ENCODE assay signal across 17 cellular contexts in genomic region chr13:28358673-28359072, GRCh38.
"Had no signal": no experiment of that assay in that cellular context is flagged by ENCODE, and none has a peak within 500 bp of the region (broad histone marks: within the 10 kb centered on the region; RNA-seq: fewer than 3 reads in every experiment).

No MANE protein-coding gene starts in this region.

- DNase-seq: activated CD4-positive, alpha-beta T cell treated with anti-CD3 and anti-CD28 coated beads, Interleukin-2, amount 10 ng/mL, durations not matched to agents 24 days and 14 days; activated naive CD4-positive, alpha-beta T cell treated with anti-CD3 and anti-CD28 coated beads, Interleukin-2, amount 10 ng/mL, durations not matched to agents 7 days and 5 days; amniotic stem cell; esophagus squamous epithelium; kidney; left lung; naive thymus-derived CD8-positive, alpha-beta T cell; occipital lobe; right cardiac atrium; stimulated activated CD4-positive, alpha-beta T cell treated with anti-CD3 and anti-CD28 coated beads, Interleukin-4, amount 100 ng/mL, for 24 hours; stimulated activated naive CD4-positive, alpha-beta T cell; tibial artery; uterus had no signal

- H3K4me3 Mint-ChIP-seq: activated naive CD4-positive, alpha-beta T cell treated with anti-CD3 and anti-CD28 coated beads, Interleukin-2, amount 10 ng/mL, durations not matched to agents 7 days and 5 days had no signal

- H3K27ac ChIP-seq: esophagus squamous epithelium, hepatocyte, left lung, prostate gland, skin epidermis, tibial artery, uterus had no signal

- FAIRE-seq: colon, kidney had no signal

- H3K27me3 ChIP-seq: esophagus squamous epithelium, hepatocyte, tibial artery, uterus had no signal

- H3K36me3 ChIP-seq: esophagus squamous epithelium, left lung, prostate gland, tibial artery, uterus had no signal

- H3K36me3 Mint-ChIP-seq: naive thymus-derived CD8-positive, alpha-beta T cell had no signal

- ATAC-seq: naive thymus-derived CD8-positive, alpha-beta T cell had no signal

- H3K4me3 ChIP-seq: esophagus squamous epithelium, hepatocyte, left lung, prostate gland, skin epidermis, tibial artery, uterus had no signal

- H3K27me3 Mint-ChIP-seq: activated CD4-positive, alpha-beta T cell treated with anti-CD3 and anti-CD28 coated beads, Interleukin-2, amount 10 ng/mL, durations not matched to agents 24 days and 14 days; activated naive CD4-positive, alpha-beta T cell treated with anti-CD3 and anti-CD28 coated beads, Interleukin-2, amount 10 ng/mL, durations not matched to agents 7 days and 5 days; naive thymus-derived CD8-positive, alpha-beta T cell had no signal
